29 cellular contexts compared by ENCODE assay signal in genomic region chr5:68681929-68682328, GRCh38.
"Had no signal": no experiment of that assay in that cellular context is flagged by ENCODE, and none has a peak within 500 bp of the region (broad histone marks: within the 10 kb centered on the region; RNA-seq: fewer than 3 reads in every experiment).

No MANE protein-coding gene starts in this region.

- H3K36me3 Mint-ChIP-seq: activated CD4-positive, alpha-beta memory T cell treated with anti-CD3 and anti-CD28 coated beads for 36 hours; activated naive CD8-positive, alpha-beta T cell treated with anti-CD3 and anti-CD28 coated beads for 36 hours; brain; mesothelial cell of epicardium; naive B cell; stimulated activated naive B cell treated with anti-CD40 and anti-IgM and Interleukin-4, amounts not matched to agents 10 μg/mL and 1 μg/mL and 100 μg/mL, for 72 hours had no signal

- H3K27ac ChIP-seq: ascending aorta, esophagus muscularis mucosa, left ventricle myocardium inferior, pancreas, psoas muscle, right atrium auricular region, stomach, tibial nerve, WERI-Rb-1 had no signal

- H3K9me3 Mint-ChIP-seq: activated CD4-positive, alpha-beta memory T cell treated with anti-CD3 and anti-CD28 coated beads for 36 hours; activated CD4-positive, alpha-beta T cell treated with anti-CD3 and anti-CD28 coated beads, Interleukin-2, amount 10 ng/mL, durations not matched to agents 24 days and 14 days; activated naive CD4-positive, alpha-beta T cell treated with anti-CD3 and anti-CD28 coated beads for 36 hours; activated naive CD8-positive, alpha-beta T cell treated with anti-CD3 and anti-CD28 coated beads for 36 hours; activated T-helper 1 cell treated with anti-CD3 and anti-CD28 coated beads, Interleukin-12 subunit alpha, Interleukin-12 subunit beta, Interleukin-2, Interleukin-4 antibody, amounts not matched to agents 30 ng/mL and 10 ng/mL and 1 ng/mL, durations not matched to agents 14 hours and 24 hours and 36 hours; dendritic cell treated with granulocyte-macrophage colony-stimulating factor and Interleukin-4, amounts not matched to agents 40 ng/mL and 50 ng/mL, for 4 days; neural crest cell; stimulated activated naive B cell treated with anti-CD40 and anti-IgM and Interleukin-4, amounts not matched to agents 10 μg/mL and 1 μg/mL and 100 μg/mL, for 72 hours; T-helper 1 cell treated with Interleukin-12 subunit alpha and Interleukin-12 subunit beta and Interleukin-4 antibody, amounts not matched to agents 30 μg/mL and 1 μg/mL, for 36 hours had no signal

- ATAC-seq: psoas muscle; stimulated activated naive B cell treated with anti-CD40 and anti-IgM and Interleukin-4, amounts not matched to agents 10 μg/mL and 1 μg/mL and 100 μg/mL, for 72 hours had no signal

- H3K4me3 Mint-ChIP-seq: activated CD4-positive, alpha-beta memory T cell treated with anti-CD3 and anti-CD28 coated beads for 36 hours; activated CD4-positive, alpha-beta T cell treated with anti-CD3 and anti-CD28 coated beads, Interleukin-2, amount 10 ng/mL, durations not matched to agents 24 days and 14 days; activated naive CD4-positive, alpha-beta T cell treated with anti-CD3 and anti-CD28 coated beads for 36 hours; activated naive CD8-positive, alpha-beta T cell treated with anti-CD3 and anti-CD28 coated beads for 36 hours; activated T-helper 1 cell treated with anti-CD3 and anti-CD28 coated beads, Interleukin-12 subunit alpha, Interleukin-12 subunit beta, Interleukin-2, Interleukin-4 antibody, amounts not matched to agents 30 ng/mL and 10 ng/mL and 1 ng/mL, durations not matched to agents 14 hours and 24 hours and 36 hours; brain; dendritic cell treated with granulocyte-macrophage colony-stimulating factor and Interleukin-4, amounts not matched to agents 40 ng/mL and 50 ng/mL, for 4 days; mesothelial cell of epicardium; neural crest cell; stimulated activated naive B cell treated with anti-CD40 and anti-IgM and Interleukin-4, amounts not matched to agents 10 μg/mL and 1 μg/mL and 100 μg/mL, for 72 hours; T-helper 1 cell treated with Interleukin-12 subunit alpha and Interleukin-12 subunit beta and Interleukin-4 antibody, amounts not matched to agents 30 μg/mL and 1 μg/mL, for 36 hours had no signal

- H3K4me1 Mint-ChIP-seq: activated CD4-positive, alpha-beta T cell treated with anti-CD3 and anti-CD28 coated beads, Interleukin-2, amount 10 ng/mL, durations not matched to agents 24 days and 14 days; activated naive CD8-positive, alpha-beta T cell treated with anti-CD3 and anti-CD28 coated beads for 36 hours; neural crest cell had no signal

- H3K27me3 Mint-ChIP-seq: activated naive CD8-positive, alpha-beta T cell treated with anti-CD3 and anti-CD28 coated beads for 36 hours; dendritic cell treated with granulocyte-macrophage colony-stimulating factor and Interleukin-4, amounts not matched to agents 40 ng/mL and 50 ng/mL, for 4 days had no signal

- DNase-seq: activated CD4-positive, alpha-beta memory T cell treated with anti-CD3 and anti-CD28 coated beads for 36 hours; activated CD4-positive, alpha-beta T cell treated with anti-CD3 and anti-CD28 coated beads, Interleukin-2, amount 10 ng/mL, durations not matched to agents 24 days and 14 days; activated CD4-positive, CD25-positive, alpha-beta regulatory T cell treated with anti-CD3 and anti-CD28 coated beads, Interleukin-2, amount 50 U/mL, for 72 hours; activated CD8-positive, alpha-beta memory T cell treated with anti-CD3 and anti-CD28 coated beads, Interleukin-2, amount 50 U/mL, for 4 hours; activated effector memory CD4-positive, alpha-beta T cell treated with anti-CD3 and anti-CD28 coated beads, Interleukin-2, amount 50 U/mL, for 16 hours; activated naive CD4-positive, alpha-beta T cell treated with anti-CD3 and anti-CD28 coated beads for 36 hours; activated naive CD8-positive, alpha-beta T cell treated with anti-CD3 and anti-CD28 coated beads for 36 hours; activated T-cell treated with anti-CD3 and anti-CD28 coated beads, Interleukin-2, amount 50 U/mL, for 1 hour; foreskin melanocyte; left ventricle myocardium inferior; naive B cell; psoas muscle; stimulated activated CD4-positive, alpha-beta T cell treated with anti-CD3 and anti-CD28 coated beads, Interleukin-15, amount 100 ng/mL, for 24 hours; stimulated activated CD4-positive, alpha-beta T cell treated with anti-CD3 and anti-CD28 coated beads, Interleukin-2, amount 100 ng/mL, for 24 hours; stimulated activated naive B cell treated with anti-CD40 and anti-IgM and Interleukin-4, amounts not matched to agents 10 μg/mL and 1 μg/mL and 100 μg/mL, for 72 hours; T-helper 9 cell; WERI-Rb-1 had no signal

- H3K27ac Mint-ChIP-seq: activated CD4-positive, alpha-beta memory T cell treated with anti-CD3 and anti-CD28 coated beads for 36 hours; activated CD4-positive, alpha-beta T cell treated with anti-CD3 and anti-CD28 coated beads, Interleukin-2, amount 10 ng/mL, durations not matched to agents 24 days and 14 days; activated naive CD4-positive, alpha-beta T cell treated with anti-CD3 and anti-CD28 coated beads for 36 hours; activated naive CD8-positive, alpha-beta T cell treated with anti-CD3 and anti-CD28 coated beads for 36 hours; activated T-helper 1 cell treated with anti-CD3 and anti-CD28 coated beads, Interleukin-12 subunit alpha, Interleukin-12 subunit beta, Interleukin-2, Interleukin-4 antibody, amounts not matched to agents 30 ng/mL and 10 ng/mL and 1 ng/mL, durations not matched to agents 14 hours and 24 hours and 36 hours; dendritic cell treated with granulocyte-macrophage colony-stimulating factor and Interleukin-4, amounts not matched to agents 40 ng/mL and 50 ng/mL, for 4 days; mesothelial cell of epicardium; T-helper 1 cell treated with Interleukin-12 subunit alpha and Interleukin-12 subunit beta and Interleukin-4 antibody, amounts not matched to agents 30 μg/mL and 1 μg/mL, for 36 hours had no signal
